ENCODE assay signal across 8 cellular contexts in the genomic region with DNA sequence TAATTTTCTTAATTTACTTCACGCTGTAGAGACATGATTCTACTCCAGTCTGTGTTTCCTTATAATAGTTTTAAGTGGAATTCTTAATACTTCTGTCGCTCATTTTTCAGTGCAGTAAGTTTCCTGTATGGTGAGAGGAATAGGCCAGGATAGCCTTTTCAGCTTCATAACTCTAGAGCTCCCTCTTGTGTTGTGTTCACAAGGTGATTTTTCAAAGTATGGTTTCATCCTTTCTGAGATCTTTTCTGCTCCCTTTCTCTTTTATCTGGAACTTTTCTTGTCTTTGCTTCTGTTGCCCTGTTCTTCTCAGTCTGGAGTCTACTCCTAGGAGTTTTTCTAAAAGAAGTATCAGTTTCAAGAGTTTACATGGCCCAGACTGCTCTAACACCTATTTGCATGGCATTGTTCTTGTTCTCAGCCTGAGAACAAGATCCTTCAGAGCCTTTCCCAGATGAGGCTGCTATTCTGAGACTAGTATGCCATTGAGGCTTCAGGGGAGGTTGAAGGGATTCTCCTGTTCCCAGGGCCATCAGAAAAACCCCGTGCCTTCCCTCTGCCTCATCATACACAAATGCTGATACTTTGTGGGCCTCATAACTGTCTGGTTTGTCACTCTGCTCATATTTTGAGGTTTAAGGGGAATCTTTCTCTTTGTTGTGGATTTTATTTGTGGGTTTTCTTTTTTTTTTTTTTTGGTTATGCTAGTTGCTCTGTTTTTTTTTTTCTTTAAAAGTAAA. TPM values are rescaled to one million over a fixed set of nuclear protein-coding genes. Genes with fewer than 3 reads are reported as not detected.
DNase-seq lines count a peak whose midpoint lies in the region; ATAC-seq, FAIRE-seq and TF ChIP-seq lines count a peak whose summit lies in the region.

No MANE protein-coding gene starts in this region.

- H3K27me3 Mint-ChIP-seq in activated T-cell treated with anti-CD3 and anti-CD28 coated beads, Interleukin-2, amount 50 U/mL, for 4 hours (ENCODE audit: low read depth) = no peaks in the 10 kb centered on the region

- H3K4me1 ChIP-seq in mucosa of descending colon (ENCODE audit: low read depth) = no peaks in the 10 kb centered on the region

- no peak overlapping the region for H3K4me3 ChIP-seq in mucosa of descending colon

- peak; percentile 37 for TF ChIP-seq CTCF in mucosa of descending colon (IDR thresholded peaks at IDR 0.05)

- no peak for DNase-seq in activated T-cell treated with anti-CD3 and anti-CD28 coated beads, Interleukin-2, amount 50 U/mL, for 4 hours
- no peak for DNase-seq in activated T-cell treated with anti-CD3 and anti-CD28 coated beads, Interleukin-2, amount 50 U/mL, for 1 hour
- peak; percentile 38 for DNase-seq in RCC 7860 (ENCODE audit: low spot score)
- DNase-seq in mucosa of descending colon = no peak
- no peak for DNase-seq in COLO668 (lab: John Stamatoyannopoulos, UW; ENCODE audit: unreplicated experiment)
- no peak for DNase-seq in ecto neural progenitor cell (ENCODE audit: low spot score)

- H3K4me3 Mint-ChIP-seq in activated T-cell treated with anti-CD3 and anti-CD28 coated beads, Interleukin-2, amount 50 U/mL, for 4 hours = no peak overlapping the region

- ATAC-seq in activated T-cell treated with anti-CD3 and anti-CD28 coated beads, Interleukin-2, amount 50 U/mL, for 4 hours = peak; percentile 53 to 54
- ATAC-seq in HG03159 (IDR thresholded peaks at IDR 0.05; ENCODE audit: unreplicated experiment) (peak; percentile 72), mucosa of descending colon (peak; percentile 84)

- H3K36me3 Mint-ChIP-seq in activated T-cell treated with anti-CD3 and anti-CD28 coated beads, Interleukin-2, amount 50 U/mL, for 4 hours (ENCODE audit: insufficient read depth) = peaks cover 4% of the 10 kb centered on the region

- no peaks in the 10 kb centered on the region for H3K9me3 ChIP-seq in mucosa of descending colon

- intact Hi-C loops in mucosa of descending colon (cut with DNase I, micrococcal nuclease) = no loop called here

- no peaks in the 10 kb centered on the region for H3K9me3 Mint-ChIP-seq in activated T-cell treated with anti-CD3 and anti-CD28 coated beads, Interleukin-2, amount 50 U/mL, for 4 hours

- FAIRE-seq in RCC 7860 (lab: Jason Lieb, UNC) = peak; percentile 82
- FAIRE-seq in endometrium (lab: Jason Lieb, UNC) = peak; percentile 21

- H3K4me1 Mint-ChIP-seq in activated T-cell treated with anti-CD3 and anti-CD28 coated beads, Interleukin-2, amount 50 U/mL, for 4 hours (ENCODE audit: low read depth) = peaks cover 10% of the 10 kb centered on the region

- no peaks in the 10 kb centered on the region for H3K36me3 ChIP-seq in mucosa of descending colon (ENCODE audit: low read depth)

RNA-seq across cellular contexts. Expression of a gene that starts 21.8 kb away (rescaled TPM):
- 10 to 100 TPM; 12.7 to 35.4 (median 17.6) TPM for total RNA-seq in activated T-cell treated with anti-CD3 and anti-CD28 coated beads, Interleukin-2, amount 50 U/mL, for 4 hours
- total RNA-seq in mucosa of descending colon = 100 to 1,000 TPM; 213 to 399 (median 359) TPM

RNA-seq across cellular contexts. Expression of a gene that starts 29.6 kb away (rescaled TPM):
- not detected for total RNA-seq in activated T-cell treated with anti-CD3 and anti-CD28 coated beads, Interleukin-2, amount 50 U/mL, for 4 hours
- 10 to 100 TPM; 20.9 to 64.0 (median 38.7) TPM for total RNA-seq in mucosa of descending colon

Comparison
In these comparisons a context has a peak if more than half of its experiments do, and no peak if none do; other contexts are left out.
1. RNA of a gene that starts 21.8 kb away (total RNA-seq): 213 to 399 TPM in mucosa of descending colon; 12.7 to 35.4 TPM in activated T-cell treated with anti-CD3 and anti-CD28 coated beads, Interleukin-2, amount 50 U/mL, for 4 hours; every median in the first group is over 4 times any median in the second.
2. RNA of a gene that starts 29.6 kb away (total RNA-seq): 20.9 to 64.0 TPM in mucosa of descending colon; not detected in activated T-cell treated with anti-CD3 and anti-CD28 coated beads, Interleukin-2, amount 50 U/mL, for 4 hours; every median in the first group is over 10 times any median in the second.
3. Peak in every context shown above with its lines, with median percentiles within 50 percentile points of each other: ATAC-seq.